Comparison of ENCODE assay signal across 21 cellular contexts in genomic region chr2:194105358-194105757, GRCh38.
DNase-seq lines count a peak whose midpoint lies in the region; ATAC-seq, FAIRE-seq and TF ChIP-seq lines count a peak whose summit lies in the region.
"Had no signal": no experiment of that assay in that cellular context is flagged by ENCODE, and none has a peak within 500 bp of the region (broad histone marks: within the 10 kb centered on the region; RNA-seq: fewer than 3 reads in every experiment).

No MANE protein-coding gene starts in this region.

- SMC1A ChIA-PET in GM12878 (lab: Charles Lee; ENCODE audit: uncharacterized antibody, unreplicated experiment): interaction anchor here (0.8 to 2.5 kb wide), 6 partner anchors 9 to 46 kb away, joined by 3 to 12 read pairs (median 3); no protein-coding TSS in a partner anchor

- H3K4me1 ChIP-seq in GM12878 (ENCODE audit: control insufficient read depth, insufficient read depth, low read length) (peaks cover 13% of the 10 kb centered on the region), testis (no peaks in the 10 kb centered on the region)
- H3K4me1 ChIP-seq: adrenal gland, foreskin keratinocyte, parathyroid adenoma, sigmoid colon had no signal

- no peak overlapping the region for H3K27ac Mint-ChIP-seq in CD4-positive, alpha-beta T cell
- H3K27ac Mint-ChIP-seq: naive thymus-derived CD4-positive, alpha-beta T cell had no signal

- H3K36me3 ChIP-seq in GM12878 (ENCODE audit: control insufficient read depth in 2 of 2, insufficient read depth in 2 of 2, low read length in 1 of 2) (no peaks in the 10 kb centered on the region), testis (ENCODE audit: low read depth, missing control alignments) (no peaks in the 10 kb centered on the region)
- H3K36me3 ChIP-seq: adrenal gland, cardiac muscle cell, sigmoid colon had no signal

- peak overlapping the region; percentile 7; the same call in 1 of the 2 replicates for H3K4me2 ChIP-seq in GM12878 (ENCODE audit: control insufficient read depth, insufficient read depth)

- no peak for DNase-seq in GM12878 (ENCODE audit: low read depth, low spot score)
- no peak for DNase-seq in testis
- no peak for DNase-seq in CD4-positive, alpha-beta T cell
- DNase-seq in activated CD8-positive, alpha-beta memory T cell treated with anti-CD3 and anti-CD28 coated beads for 24 hours: no peak
- DNase-seq: activated CD4-positive, alpha-beta T cell treated with anti-CD3 and anti-CD28 coated beads for 4 hours; activated gamma-delta T cell; adrenal gland; foreskin keratinocyte; GM23248; naive thymus-derived CD4-positive, alpha-beta T cell; NCI-H1417 treated with DMSO at 0.1 percent for 48 hours; sigmoid colon; SW 1271 had no signal

- H3K4me3 ChIP-seq in GM12878 (no peak overlapping the region), testis (no peak overlapping the region)
- H3K4me3 ChIP-seq: adrenal gland, cardiac muscle cell, GM23248, sigmoid colon had no signal

- H3K36me3 Mint-ChIP-seq in CD4-positive, alpha-beta T cell (ENCODE audit: low read depth): no peaks in the 10 kb centered on the region
- H3K36me3 Mint-ChIP-seq: naive thymus-derived CD4-positive, alpha-beta T cell had no signal

- no peaks in the 10 kb centered on the region for H3K9me3 Mint-ChIP-seq in CD4-positive, alpha-beta T cell
- H3K9me3 Mint-ChIP-seq: naive thymus-derived CD4-positive, alpha-beta T cell had no signal

- peak overlapping the region; percentile 62 for H3K27ac ChIP-seq in GM12878 (ENCODE audit: control insufficient read depth, insufficient read depth)
- H3K27ac ChIP-seq in testis: no peak overlapping the region
- H3K27ac ChIP-seq in CD4-positive, alpha-beta T cell (ENCODE audit: low read depth, low read length): no peak overlapping the region
- H3K27ac ChIP-seq: adrenal gland, cardiac muscle cell, foreskin keratinocyte, GM23248, parathyroid adenoma, sigmoid colon had no signal

- no peak overlapping the region for H3K4me3 Mint-ChIP-seq in CD4-positive, alpha-beta T cell
- H3K4me3 Mint-ChIP-seq: naive thymus-derived CD4-positive, alpha-beta T cell had no signal

- POLR2A ChIA-PET in GM12878 (lab: Charles Lee): interaction anchor here (1.1 kb wide), 1 partner anchor 23 kb away, joined by 3 read pairs; no protein-coding TSS in a partner anchor
- POLR2A ChIA-PET in CD4-positive, alpha-beta T cell (lab: Charles Lee): no interaction called here

- TF ChIP-seq RAD21 in GM12878 (IDR thresholded peaks at IDR 0.05; ENCODE audit: insufficient read depth, low read depth, low read length): no peak

- no peak overlapping the region for H3K9ac ChIP-seq in GM12878 (ENCODE audit: control insufficient read depth, insufficient read depth, low read length)
- H3K9ac ChIP-seq: GM23248, parathyroid adenoma had no signal

- H3K27me3 ChIP-seq in GM12878 (replicated peaks in 1 of 2; ENCODE audit: control insufficient read depth in 2 of 2, insufficient read depth in 2 of 2, low read length in 1 of 2) (no peaks in the 10 kb centered on the region), testis (no peaks in the 10 kb centered on the region)
- no peaks in the 10 kb centered on the region for H3K27me3 ChIP-seq in CD4-positive, alpha-beta T cell (ENCODE audit: control insufficient read depth, insufficient read depth, low read length)
- H3K27me3 ChIP-seq: adrenal gland, cardiac muscle cell, foreskin keratinocyte, sigmoid colon had no signal

- TF ChIP-seq EP300 in GM12878 (IDR thresholded peaks at IDR 0.05; ENCODE audit: borderline replicate concordance in 1 of 2, control insufficient read depth in 1 of 2, low read depth in 2 of 2, low read length in 2 of 2): no peak

- H2AFZ ChIP-seq in GM12878 (ENCODE audit: control insufficient read depth, low read depth, low read length): no peak overlapping the region
- H2AFZ ChIP-seq: GM23248, parathyroid adenoma had no signal

- in situ Hi-C loops in GM12878 (cut with MboI): no loop called here

- WGBS in GM12878 (ENCODE audit: insufficient coverage, insufficient replicate concordance, low lambda C conversion rate, missing lambda C conversion rate): 41% methylated on average over 1 of the region's 1 CpG
- WGBS in testis, 2 donors: 92 to 100% methylated on average over 1 of the region's 1 CpG

- TF ChIP-seq CTCF in GM12878 (IDR thresholded peaks at IDR 0.05 in 2 of 3, conservative IDR thresholded peaks at IDR 0.05 in 1 of 3; ENCODE audit: control insufficient read depth in 2 of 3, extremely low read depth in 1 of 3, insufficient read depth in 1 of 3, low read depth in 3 of 3, low read length in 3 of 3) (no peak), testis (IDR thresholded peaks at IDR 0.05) (no peak)
- TF ChIP-seq CTCF in CD4-positive, alpha-beta T cell (IDR thresholded peaks at IDR 0.05): no peak

- no peaks in the 10 kb centered on the region for H3K9me3 ChIP-seq in GM12878 (replicated peaks; ENCODE audit: control insufficient read depth, insufficient read depth, low read length)
- no peaks in the 10 kb centered on the region for H3K9me3 ChIP-seq in testis
- no peaks in the 10 kb centered on the region for H3K9me3 ChIP-seq in CD4-positive, alpha-beta T cell (ENCODE audit: control insufficient read depth, low read length)
- H3K9me3 ChIP-seq: adrenal gland, sigmoid colon had no signal

- no peaks in the 10 kb centered on the region for H3K79me2 ChIP-seq in GM12878 (ENCODE audit: control insufficient read depth, insufficient read depth, low read length)
- H3K79me2 ChIP-seq: parathyroid adenoma had no signal

- intact Hi-C loops in GM12878 (cut with micrococcal nuclease; ENCODE audit: unreplicated experiment) (no loop called here), testis (cut with DNase I; ENCODE audit: low total_unique reads) (no loop called here)
- intact Hi-C loops in CD4-positive, alpha-beta T cell (cut with DNase I, micrococcal nuclease): no loop called here

- ATAC-seq in GM18858 (IDR thresholded peaks at IDR 0.05; ENCODE audit: unreplicated experiment) (peak; percentile 32), GM21529 (IDR thresholded peaks at IDR 0.05; ENCODE audit: unreplicated experiment) (peak; percentile 43), HG03103 (IDR thresholded peaks at IDR 0.05; ENCODE audit: low read depth, unreplicated experiment) (peak; percentile 36), GM12878 (peak; percentile 29)
- no peak for ATAC-seq in CD4-positive, alpha-beta T cell (ENCODE audit: poor library complexity)
- ATAC-seq: foreskin keratinocyte had no signal

- TF ChIP-seq POLR2A in GM12878 (IDR thresholded peaks at IDR 0.05; ENCODE audit: low read depth, low read length): no peak
- TF ChIP-seq POLR2A in testis (IDR thresholded peaks at IDR 0.05): no peak

- H3K4me1 Mint-ChIP-seq in CD4-positive, alpha-beta T cell (ENCODE audit: low read depth): no peaks in the 10 kb centered on the region
- H3K4me1 Mint-ChIP-seq: naive thymus-derived CD4-positive, alpha-beta T cell had no signal

- CTCF ChIA-PET in GM12878 (lab: Yijun Ruan, JAX): no interaction called here
- CTCF ChIA-PET in CD4-positive, alpha-beta T cell (lab: Charles Lee): no interaction called here

- BruUV-seq in GM12878 (replicated peaks; lab: Mats Ljungman, UMichigan): no TSS peak

- FAIRE-seq in GM12878 (lab: Jason Lieb, UNC): no peak
- FAIRE-seq: D721Med, RCC 7860, TTC549 had no signal

- RAD21 ChIA-PET in GM12878 (lab: Charles Lee; ENCODE audit: unreplicated experiment): interaction anchor here (1.1 to 1.3 kb wide), 2 partner anchors 10 to 18 kb away, joined by 3 to 5 read pairs; no protein-coding TSS in a partner anchor

- no peaks in the 10 kb centered on the region for H3K27me3 Mint-ChIP-seq in CD4-positive, alpha-beta T cell

- no peaks in the 10 kb centered on the region for H4K20me1 ChIP-seq in GM12878 (ENCODE audit: control insufficient read depth, insufficient read depth)

TF ChIP-seq in GM12878, 131 proteins besides CTCF, POLR2A, EP300 and RAD21 (continues in another document):
- TF ChIP-seq CUX1 (IDR thresholded peaks at IDR 0.05; ENCODE audit: insufficient replicate concordance, low read depth, low read length): no peak
